In genomic region chr16:27352026-27352425, GRCh38 we compare ENCODE assay signal across 17 cellular contexts.
"Had no signal": no experiment of that assay in that cellular context is flagged by ENCODE, and none has a peak within 500 bp of the region (broad histone marks: within the 10 kb centered on the region; RNA-seq: fewer than 3 reads in every experiment).

No MANE protein-coding gene starts in this region.

- DNase-seq: activated B cell treated with CpG ODN at 0.5 μM for 24 hours; activated CD4-positive, alpha-beta memory T cell treated with anti-CD3 and anti-CD28 coated beads for 36 hours; activated CD8-positive, alpha-beta memory T cell treated with anti-CD3 and anti-CD28 coated beads, Interleukin-2, amount 50 U/mL, for 4 hours; activated effector memory CD4-positive, alpha-beta T cell treated with anti-CD3 and anti-CD28 coated beads, Interleukin-2, amount 50 U/mL, for 16 hours; foreskin melanocyte; heart left ventricle; mammary epithelial cell; mucosa of descending colon; nephron progenitor cell; ovary; sigmoid colon; stimulated activated CD4-positive, alpha-beta T cell treated with anti-CD3 and anti-CD28 coated beads, Interleukin-2, amount 100 ng/mL, for 24 hours; stimulated activated naive CD4-positive, alpha-beta T cell treated with Interleukin-2 at 50 U/mL for 16 hours; SW 1271; testis had no signal

- H3K27me3 ChIP-seq: heart left ventricle, ovary, sigmoid colon, SJSA1, testis had no signal

- H3K9me3 ChIP-seq: mucosa of descending colon, ovary, sigmoid colon, SJSA1, testis had no signal

- H3K4me3 ChIP-seq: heart left ventricle, mucosa of descending colon, ovary, sigmoid colon, SJSA1, testis had no signal

- H3K27ac Mint-ChIP-seq: activated CD4-positive, alpha-beta memory T cell treated with anti-CD3 and anti-CD28 coated beads for 36 hours; nephron progenitor cell had no signal

- H3K4me1 ChIP-seq: sigmoid colon, SJSA1, testis had no signal

- H3K4me3 Mint-ChIP-seq: activated B cell treated with CpG ODN at 0.5 μM for 24 hours; activated CD4-positive, alpha-beta memory T cell treated with anti-CD3 and anti-CD28 coated beads for 36 hours; nephron progenitor cell had no signal

- H3K27me3 Mint-ChIP-seq: activated B cell treated with CpG ODN at 0.5 μM for 24 hours; activated CD4-positive, alpha-beta memory T cell treated with anti-CD3 and anti-CD28 coated beads for 36 hours had no signal

- ATAC-seq: heart left ventricle, left lobe of liver, mucosa of descending colon had no signal

- H3K9me3 Mint-ChIP-seq: activated B cell treated with CpG ODN at 0.5 μM for 24 hours; activated CD4-positive, alpha-beta memory T cell treated with anti-CD3 and anti-CD28 coated beads for 36 hours; nephron progenitor cell had no signal

- H3K27ac ChIP-seq: heart left ventricle, ovary, SJSA1, testis had no signal

- H3K36me3 ChIP-seq: ovary had no signal
